Comparison of ENCODE assay signal across 16 cellular contexts in the genomic region with DNA sequence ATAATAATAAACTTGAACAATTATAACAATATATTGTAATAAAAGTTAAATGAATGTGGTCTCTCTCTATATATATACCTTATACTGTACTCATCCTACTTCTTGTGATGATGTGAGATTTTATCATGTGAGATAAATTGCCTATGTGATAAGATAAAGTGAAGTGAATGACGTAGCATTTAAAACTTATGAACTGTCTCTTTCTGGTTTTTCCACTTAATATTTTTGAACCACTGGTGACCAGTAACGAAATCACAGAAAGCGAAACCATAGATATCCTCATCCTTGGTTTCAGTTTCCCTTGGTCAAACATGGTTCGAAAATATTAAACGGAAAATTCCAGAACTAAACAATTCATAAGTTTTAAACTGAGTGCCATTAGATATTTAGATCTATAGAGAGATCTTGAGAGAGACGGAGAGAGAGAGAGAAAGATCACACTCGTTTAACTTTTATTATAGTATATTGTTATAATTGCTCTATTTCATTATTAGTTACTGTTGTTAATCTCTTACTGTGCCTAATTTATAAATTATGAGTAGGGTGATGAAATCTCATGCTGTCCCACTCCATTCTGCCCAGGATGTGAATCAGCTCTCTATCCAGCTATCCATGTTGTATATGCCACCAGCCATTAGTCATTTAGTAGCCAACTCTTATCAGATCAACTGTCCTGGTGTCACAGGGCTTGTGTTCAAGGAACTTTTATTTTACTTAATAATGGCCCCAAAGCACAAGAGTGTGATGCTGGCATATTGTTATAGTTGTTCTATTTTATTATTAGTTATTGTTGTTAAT.
DNase-seq lines count a peak whose midpoint lies in the region; ATAC-seq, FAIRE-seq and TF ChIP-seq lines count a peak whose summit lies in the region.
"Had no signal": no experiment of that assay in that cellular context is flagged by ENCODE, and none has a peak within 500 bp of the region (broad histone marks: within the 10 kb centered on the region; RNA-seq: fewer than 3 reads in every experiment).

No MANE protein-coding gene starts in this region.

- peaks cover 24% of the 10 kb centered on the region for H3K36me3 Mint-ChIP-seq in activated CD8-positive, alpha-beta memory T cell treated with anti-CD3 and anti-CD28 coated beads, Interleukin-2, amount 10 ng/mL, durations not matched to agents 7 days and 5 days

- H3K9me3 ChIP-seq in kidney (ENCODE audit: control insufficient read depth in 1 of 2, low read length in 2 of 2) (no peaks in the 10 kb centered on the region), upper lobe of right lung (no peaks in the 10 kb centered on the region)
- H3K9me3 ChIP-seq: testis had no signal

- intact Hi-C loops in kidney (cut with DNase I) (no loop called here), upper lobe of right lung (cut with DNase I) (no loop called here)

- H3K4me1 Mint-ChIP-seq in activated CD8-positive, alpha-beta memory T cell treated with anti-CD3 and anti-CD28 coated beads, Interleukin-2, amount 10 ng/mL, durations not matched to agents 7 days and 5 days: peaks cover 9% of the 10 kb centered on the region
- H3K4me1 Mint-ChIP-seq: neural crest cell had no signal

- H3K4me1 ChIP-seq in kidney (ENCODE audit: control insufficient read depth in 1 of 2, insufficient read depth in 1 of 2, low read depth in 1 of 2, low read length in 2 of 2) (peaks cover 13 to 19% of the 10 kb centered on the region in 2 donors), upper lobe of right lung (no peaks in the 10 kb centered on the region)
- H3K4me1 ChIP-seq: testis had no signal

- no peaks in the 10 kb centered on the region for H3K27me3 ChIP-seq in upper lobe of right lung
- H3K27me3 ChIP-seq: testis had no signal

- FAIRE-seq in TTC549 (lab: Jason Lieb, UNC): peak; percentile 22
- FAIRE-seq in kidney (lab: Jason Lieb, UNC): peak; percentile 3

- no peaks in the 10 kb centered on the region for H3K9me3 Mint-ChIP-seq in activated CD8-positive, alpha-beta memory T cell treated with anti-CD3 and anti-CD28 coated beads, Interleukin-2, amount 10 ng/mL, durations not matched to agents 7 days and 5 days (ENCODE audit: low read depth)
- H3K9me3 Mint-ChIP-seq: activated T-cell treated with anti-CD3 and anti-CD28 coated beads, Interleukin-2, amount 50 U/mL, for 4 hours; neural crest cell had no signal

- DNase-seq in activated CD8-positive, alpha-beta memory T cell treated with anti-CD3 and anti-CD28 coated beads, Interleukin-2, amount 10 ng/mL, durations not matched to agents 7 days and 5 days: no peak
- DNase-seq in activated CD8-positive, alpha-beta memory T cell treated with anti-CD3 and anti-CD28 coated beads for 24 hours: no peak
- DNase-seq in kidney: no peak
- no peak for DNase-seq in upper lobe of right lung
- DNase-seq in NK-92 treated with Interleukin-12 subunit alpha and Interleukin-12 subunit beta, amount 100 ng/mL, for 24 hours (lab: John Stamatoyannopoulos, UW): no peak
- no peak for DNase-seq in NCI-H2107 (lab: John Stamatoyannopoulos, UW)
- DNase-seq: activated T-cell treated with anti-CD3 and anti-CD28 coated beads, Interleukin-2, amount 50 U/mL, for 4 hours; effector CD4-positive, alpha-beta T cell; KBM-7; NCI-H2029; NCI-H774; testis had no signal

- H3K27ac ChIP-seq in kidney (ENCODE audit: low read depth in 2 of 2, low read length in 2 of 2): peak overlapping the region in 1 of 2 donors; percentile 25
- H3K27ac ChIP-seq in upper lobe of right lung: peak overlapping the region; percentile 53
- H3K27ac ChIP-seq: skin epidermis, testis had no signal

- H3K4me3 ChIP-seq in kidney (ENCODE audit: low read length in 2 of 2): peak overlapping the region in 1 of 2 donors; percentile 19
- peak overlapping the region; percentile 22 for H3K4me3 ChIP-seq in upper lobe of right lung
- H3K4me3 ChIP-seq: skin epidermis, testis had no signal

- no peaks in the 10 kb centered on the region for H3K27me3 Mint-ChIP-seq in activated CD8-positive, alpha-beta memory T cell treated with anti-CD3 and anti-CD28 coated beads, Interleukin-2, amount 10 ng/mL, durations not matched to agents 7 days and 5 days

- peak; percentile 12 for ATAC-seq in activated CD8-positive, alpha-beta memory T cell treated with anti-CD3 and anti-CD28 coated beads, Interleukin-2, amount 10 ng/mL, durations not matched to agents 7 days and 5 days
- no peak for ATAC-seq in upper lobe of right lung
- no peak for ATAC-seq in HG02642 (IDR thresholded peaks at IDR 0.05; ENCODE audit: poor library complexity, unreplicated experiment)
- ATAC-seq: activated T-cell treated with anti-CD3 and anti-CD28 coated beads, Interleukin-2, amount 50 U/mL, for 4 hours had no signal

- TF ChIP-seq CTCF in kidney (IDR thresholded peaks at IDR 0.05; ENCODE audit: borderline replicate concordance, extremely low read depth, insufficient read depth) (no peak), upper lobe of right lung (IDR thresholded peaks at IDR 0.05) (no peak)

- no peak overlapping the region for H3K9ac ChIP-seq in kidney (ENCODE audit: low read length in 2 of 2)

- no peak overlapping the region for H3K27ac Mint-ChIP-seq in activated CD8-positive, alpha-beta memory T cell treated with anti-CD3 and anti-CD28 coated beads, Interleukin-2, amount 10 ng/mL, durations not matched to agents 7 days and 5 days

- no peak overlapping the region for H3K4me3 Mint-ChIP-seq in activated CD8-positive, alpha-beta memory T cell treated with anti-CD3 and anti-CD28 coated beads, Interleukin-2, amount 10 ng/mL, durations not matched to agents 7 days and 5 days
- H3K4me3 Mint-ChIP-seq: activated T-cell treated with anti-CD3 and anti-CD28 coated beads, Interleukin-2, amount 50 U/mL, for 4 hours; neural crest cell had no signal

- no peaks in the 10 kb centered on the region for H3K36me3 ChIP-seq in kidney (ENCODE audit: control insufficient read depth in 1 of 2, insufficient read depth in 2 of 2, low read length in 2 of 2)
- H3K36me3 ChIP-seq in upper lobe of right lung: no peaks in the 10 kb centered on the region

- CTCF ChIA-PET in activated CD8-positive, alpha-beta memory T cell treated with anti-CD3 and anti-CD28 coated beads, Interleukin-2, amount 10 ng/mL, durations not matched to agents 7 days and 5 days (lab: Charles Lee): interaction anchor here (1.2 to 1.3 kb wide), 2 partner anchors 13 to 16 kb away, joined by 3 read pairs; no protein-coding TSS in a partner anchor
